ENCODE assay signal across 9 cellular contexts in genomic region chr19:40843653-40844052, GRCh38. TPM values are rescaled to one million over a fixed set of nuclear protein-coding genes. Genes with fewer than 3 reads are reported as not detected.
A peak's percentile ranks its signal among the peaks of the same experiment; 100 is the strongest.
DNase-seq lines count a peak whose midpoint lies in the region; ATAC-seq and TF ChIP-seq lines count a peak whose summit lies in the region.
"Not testable (repeated sequence)": the region's sequence is repeated elsewhere in the genome, so short reads cannot be mapped to it uniquely, and the experiment has no call there.
"Had no signal": no experiment of that assay in that cellular context is flagged by ENCODE, and none has a peak within 500 bp of the region (broad histone marks: within the 10 kb centered on the region; RNA-seq: fewer than 3 reads in every experiment).

No MANE protein-coding gene starts in this region.

- intact Hi-C loops in activated naive CD4-positive, alpha-beta T cell treated with anti-CD3 and anti-CD28 coated beads for 36 hours (cut with micrococcal nuclease) = loop anchor here (2.0 kb wide), 1 partner anchor 31 kb away; no protein-coding TSS in a partner anchor
- intact Hi-C loops in heart right ventricle (cut with DNase I) = not testable (repeated sequence)

- peak; percentile 96 for ATAC-seq in activated CD8-positive, alpha-beta T cell treated with anti-CD3 and anti-CD28 coated beads, Interleukin-2, amount 10 ng/mL, durations not matched to agents 7 days and 5 days
- ATAC-seq in heart right ventricle = peak; percentile 41 to 76 (median 66)

- DNase-seq in H7 = peak; percentile 64
- peak; percentile 41 to 72 (median 69) for DNase-seq in T-helper 1 cell
- peak; percentile 86 for DNase-seq in activated CD8-positive, alpha-beta T cell treated with anti-CD3 and anti-CD28 coated beads, Interleukin-2, amount 10 ng/mL, durations not matched to agents 7 days and 5 days
- DNase-seq in activated naive CD4-positive, alpha-beta T cell treated with anti-CD3 and anti-CD28 coated beads for 36 hours = peak; percentile 85
- not testable (repeated sequence) for DNase-seq in heart right ventricle; type B pancreatic cell (ENCODE audit: extremely low spot score, unreplicated experiment)
- peak; percentile 40 to 69 (median 57) for DNase-seq in stimulated activated CD4-positive, alpha-beta T cell treated with anti-CD3 and anti-CD28 coated beads, TNF-alpha, amount 100 ng/mL, for 4 hours (ENCODE audit: low read depth in 3 of 3)

- 4% methylated on average over 14 to 16 of the region's 19 CpGs for WGBS in heart right ventricle, 2 donors

- not testable (repeated sequence) for H3K27me3 ChIP-seq in H7 (ENCODE audit: control insufficient read depth, insufficient read depth, low read length)
- H3K27me3 ChIP-seq in heart right ventricle = peaks cover 0 to 34% (median 10%) of the 10 kb centered on the region in 7 donors

- H3K4me3 Mint-ChIP-seq in activated CD8-positive, alpha-beta T cell treated with anti-CD3 and anti-CD28 coated beads, Interleukin-2, amount 10 ng/mL, durations not matched to agents 7 days and 5 days = peak overlapping the region; percentile 32
- peak overlapping the region; percentile 57 for H3K4me3 Mint-ChIP-seq in activated naive CD4-positive, alpha-beta T cell treated with anti-CD3 and anti-CD28 coated beads for 36 hours
- peak overlapping the region; percentile 22 to 51 (median 51) for H3K4me3 Mint-ChIP-seq in nephron
- peak overlapping the region; percentile 66 for H3K4me3 Mint-ChIP-seq in type B pancreatic cell

- H3K4me1 Mint-ChIP-seq in activated CD8-positive, alpha-beta T cell treated with anti-CD3 and anti-CD28 coated beads, Interleukin-2, amount 10 ng/mL, durations not matched to agents 7 days and 5 days (ENCODE audit: low read depth) = peaks cover 28% of the 10 kb centered on the region
- peaks cover 20% of the 10 kb centered on the region for H3K4me1 Mint-ChIP-seq in activated naive CD4-positive, alpha-beta T cell treated with anti-CD3 and anti-CD28 coated beads for 36 hours (ENCODE audit: low read depth)
- not testable (repeated sequence) for H3K4me1 Mint-ChIP-seq in nephron; type B pancreatic cell (ENCODE audit: unreplicated experiment)

- not testable (repeated sequence) for H3K9me3 ChIP-seq in heart right ventricle

- peak overlapping the region; percentile 8; the same call in 1 of the 2 replicates for H3K4me3 ChIP-seq in H7 (ENCODE audit: insufficient read depth, low read depth, low read length)
- H3K4me3 ChIP-seq in heart right ventricle = peak overlapping the region in 5 of 10 donors; percentile 7 to 31 (median 18)

- not testable (repeated sequence) for H3K4me1 ChIP-seq in heart right ventricle

- H3K36me3 ChIP-seq in H7 (replicated peaks; ENCODE audit: control insufficient read depth, insufficient read depth, low read length); heart right ventricle: not testable (repeated sequence)

- peak overlapping the region in 1 of 10 donors; percentile 21 for H3K27ac ChIP-seq in heart right ventricle

- CTCF ChIA-PET in activated CD8-positive, alpha-beta T cell treated with anti-CD3 and anti-CD28 coated beads, Interleukin-2, amount 10 ng/mL, durations not matched to agents 7 days and 5 days (lab: Charles Lee); activated naive CD4-positive, alpha-beta T cell treated with anti-CD3 and anti-CD28 coated beads for 36 hours (lab: Charles Lee): not testable (repeated sequence)

- peaks cover 20% of the 10 kb centered on the region for H3K27me3 Mint-ChIP-seq in activated CD8-positive, alpha-beta T cell treated with anti-CD3 and anti-CD28 coated beads, Interleukin-2, amount 10 ng/mL, durations not matched to agents 7 days and 5 days (ENCODE audit: low read depth)
- H3K27me3 Mint-ChIP-seq in activated naive CD4-positive, alpha-beta T cell treated with anti-CD3 and anti-CD28 coated beads for 36 hours (ENCODE audit: low read depth) = peaks cover 11% of the 10 kb centered on the region
- H3K27me3 Mint-ChIP-seq in nephron (ENCODE audit: low read depth) (peaks cover 65% of the 10 kb centered on the region), type B pancreatic cell (peaks cover 76% of the 10 kb centered on the region)

- POLR2A ChIA-PET in activated CD8-positive, alpha-beta T cell treated with anti-CD3 and anti-CD28 coated beads, Interleukin-2, amount 10 ng/mL, durations not matched to agents 7 days and 5 days (lab: Charles Lee) = not testable (repeated sequence)

- not testable (repeated sequence) for H3K9me3 Mint-ChIP-seq in activated CD8-positive, alpha-beta T cell treated with anti-CD3 and anti-CD28 coated beads, Interleukin-2, amount 10 ng/mL, durations not matched to agents 7 days and 5 days (ENCODE audit: insufficient read depth); activated naive CD4-positive, alpha-beta T cell treated with anti-CD3 and anti-CD28 coated beads for 36 hours; nephron; type B pancreatic cell

- not testable (repeated sequence) for TF ChIP-seq CTCF in heart right ventricle (IDR thresholded peaks at IDR 0.05); nephron (IDR thresholded peaks at IDR 0.05; ENCODE audit: unreplicated experiment in 3 of 3); type B pancreatic cell (conservative IDR thresholded peaks at IDR 0.05)

- not testable (repeated sequence) for H3K36me3 Mint-ChIP-seq in activated CD8-positive, alpha-beta T cell treated with anti-CD3 and anti-CD28 coated beads, Interleukin-2, amount 10 ng/mL, durations not matched to agents 7 days and 5 days (ENCODE audit: low read depth); activated naive CD4-positive, alpha-beta T cell treated with anti-CD3 and anti-CD28 coated beads for 36 hours (ENCODE audit: low read depth); nephron (ENCODE audit: low read depth); type B pancreatic cell

- H3K27ac Mint-ChIP-seq in activated CD8-positive, alpha-beta T cell treated with anti-CD3 and anti-CD28 coated beads, Interleukin-2, amount 10 ng/mL, durations not matched to agents 7 days and 5 days = peak overlapping the region; percentile 81
- H3K27ac Mint-ChIP-seq in activated naive CD4-positive, alpha-beta T cell treated with anti-CD3 and anti-CD28 coated beads for 36 hours = peak overlapping the region; percentile 57
- not testable (repeated sequence) for H3K27ac Mint-ChIP-seq in nephron, type B pancreatic cell

RNA-seq across cellular contexts. Expression of gene CYP2A6, which starts 6.6 kb away (rescaled TPM):
- total RNA-seq in H7 (2014; rRNA removed; shearing (Covaris generic)) = not detected in 2 replicates
- total RNA-seq in activated CD8-positive, alpha-beta T cell treated with anti-CD3 and anti-CD28 coated beads, Interleukin-2, amount 10 ng/mL, durations not matched to agents 7 days and 5 days = not detected
- not detected for total RNA-seq in activated naive CD4-positive, alpha-beta T cell treated with anti-CD3 and anti-CD28 coated beads for 36 hours
- not detected for total RNA-seq in heart right ventricle
- polyA plus RNA-seq in heart right ventricle = not detected
- not detected in 2 replicates for total RNA-seq in type B pancreatic cell (ENCODE audit: low replicate concordance)
- total RNA-seq: NCI-H460 had no signal

RNA-seq across cellular contexts. Expression of gene CYP2A7, which starts 38.4 kb away (rescaled TPM):
- not detected in 2 replicates for total RNA-seq in H7 (2014; rRNA removed; shearing (Covaris generic))
- total RNA-seq in activated CD8-positive, alpha-beta T cell treated with anti-CD3 and anti-CD28 coated beads, Interleukin-2, amount 10 ng/mL, durations not matched to agents 7 days and 5 days = not detected
- not detected for total RNA-seq in activated naive CD4-positive, alpha-beta T cell treated with anti-CD3 and anti-CD28 coated beads for 36 hours
- total RNA-seq in heart right ventricle (not detected), type B pancreatic cell (ENCODE audit: low replicate concordance) (not detected in 2 replicates)
- not detected for polyA plus RNA-seq in heart right ventricle
- total RNA-seq: NCI-H460 had no signal

RNA-seq across cellular contexts. Expression of gene EGLN2, which starts 44.7 kb away (rescaled TPM):
- total RNA-seq in H7 (2014; rRNA removed; shearing (Covaris generic)) = 110 and 148 TPM in 2 replicates
- 100 to 1,000 TPM; 121 to 126 TPM for total RNA-seq in activated CD8-positive, alpha-beta T cell treated with anti-CD3 and anti-CD28 coated beads, Interleukin-2, amount 10 ng/mL, durations not matched to agents 7 days and 5 days
- total RNA-seq in activated naive CD4-positive, alpha-beta T cell treated with anti-CD3 and anti-CD28 coated beads for 36 hours = 10 to 100 TPM; 80.0 to 83.7 TPM
- total RNA-seq in heart right ventricle (10 to 100 TPM; 31.8 to 78.3 (median 42.8) TPM), type B pancreatic cell (ENCODE audit: low replicate concordance) (83.4 and 83.8 TPM in 2 replicates)
- 10 to 100 TPM; 75.3 to 78.6 TPM for polyA plus RNA-seq in heart right ventricle
